ENCODE assay signal across 23 cellular contexts in the genomic region with DNA sequence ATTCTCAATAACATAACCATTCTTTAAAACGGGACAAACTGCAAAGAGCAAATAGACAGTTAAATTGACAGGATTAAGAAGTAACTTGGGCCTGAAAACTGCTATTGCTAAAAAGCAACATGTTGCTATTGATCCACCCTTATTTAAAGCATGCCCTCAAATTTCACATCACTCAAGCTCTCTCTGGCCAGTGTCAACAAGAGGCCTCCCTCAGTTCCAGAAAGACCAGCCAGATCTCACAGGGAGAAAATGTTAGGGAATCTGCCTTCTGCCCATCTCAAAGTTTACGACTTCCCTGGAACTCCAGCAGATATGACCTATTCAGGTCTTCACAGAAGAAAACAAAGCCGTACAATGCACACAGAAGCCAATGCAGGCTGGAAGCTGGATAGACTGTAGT. TPM values are rescaled to one million over a fixed set of nuclear protein-coding genes. Genes with fewer than 3 reads are reported as not detected.
A peak's percentile ranks its signal among the peaks of the same experiment; 100 is the strongest.
DNase-seq lines count a peak whose midpoint lies in the region; ATAC-seq and TF ChIP-seq lines count a peak whose summit lies in the region.
"Had no signal": no experiment of that assay in that cellular context is flagged by ENCODE, and none has a peak within 500 bp of the region (broad histone marks: within the 10 kb centered on the region; RNA-seq: fewer than 3 reads in every experiment).

No MANE protein-coding gene starts in this region.

- no peaks in the 10 kb centered on the region for H3K9me3 Mint-ChIP-seq in endothelial cell (ENCODE audit: unreplicated experiment)
- peaks cover 0 to 5% (median 0%) of the 10 kb centered on the region in 11 donors for H3K9me3 Mint-ChIP-seq in naive thymus-derived CD4-positive, alpha-beta T cell
- no peaks in the 10 kb centered on the region for H3K9me3 Mint-ChIP-seq in CD8-positive, alpha-beta memory T cell
- H3K9me3 Mint-ChIP-seq: activated CD4-positive, alpha-beta T cell treated with anti-CD3 and anti-CD28 coated beads, Interleukin-2, amount 10 ng/mL, durations not matched to agents 24 days and 14 days; CD4-positive, alpha-beta T cell had no signal

- TF ChIP-seq CTCF in heart left ventricle (IDR thresholded peaks at IDR 0.05) (no peak), endothelial cell (IDR thresholded peaks at IDR 0.05; ENCODE audit: unreplicated experiment) (no peak), transverse colon (IDR thresholded peaks at IDR 0.05) (no peak)

- H3K36me3 ChIP-seq in heart left ventricle = peaks cover 0 to 16% (median 13%) of the 10 kb centered on the region in 9 donors
- peaks cover 0 to 22% (median 16%) of the 10 kb centered on the region in 3 experiments for H3K36me3 ChIP-seq in naive thymus-derived CD4-positive, alpha-beta T cell (ENCODE audit: control insufficient read depth in 2 of 3, insufficient read depth in 3 of 3, low read length in 3 of 3)
- peaks cover 0 to 5% (median 0%) of the 10 kb centered on the region in 4 donors for H3K36me3 ChIP-seq in transverse colon
- H3K36me3 ChIP-seq in CD8-positive, alpha-beta memory T cell (ENCODE audit: insufficient read depth, low read length) = peaks cover 16% of the 10 kb centered on the region
- H3K36me3 ChIP-seq: colonic mucosa had no signal

- H3K27ac ChIP-seq in heart left ventricle (peak overlapping the region in 9 of 12 donors; percentile 17 to 74 (median 47)), transverse colon (peak overlapping the region; percentile 67 to 78 (median 72))
- H3K27ac ChIP-seq in naive thymus-derived CD4-positive, alpha-beta T cell (ENCODE audit: low read depth, low read length) = no peak overlapping the region
- no peak overlapping the region for H3K27ac ChIP-seq in CD8-positive, alpha-beta memory T cell (ENCODE audit: low read depth, low read length)
- H3K27ac ChIP-seq: ascending aorta, tibial artery had no signal

- DNase-seq in heart left ventricle = no peak
- no peak for DNase-seq in left ventricle myocardium superior
- DNase-seq in endothelial cell (ENCODE audit: low spot score) = no peak
- DNase-seq in naive thymus-derived CD4-positive, alpha-beta T cell = no peak
- DNase-seq in transverse colon = no peak
- DNase-seq in CD8-positive, alpha-beta memory T cell = no peak
- no peak for DNase-seq in H4 (ENCODE audit: low spot score)
- DNase-seq: ACHN; activated CD4-positive, alpha-beta T cell treated with anti-CD3 and anti-CD28 coated beads, Interleukin-2, amount 10 ng/mL, durations not matched to agents 24 days and 14 days; activated CD8-positive, alpha-beta memory T cell treated with anti-CD3 and anti-CD28 coated beads, Interleukin-2, amount 50 U/mL, for 48 hours; activated naive CD4-positive, alpha-beta T cell; CD4-positive, alpha-beta T cell; colonic mucosa; foreskin fibroblast; GM23248; left colon; NCI-H1436 treated with DMSO at 0.1 percent for 48 hours; NK-92 treated with Interleukin-12 subunit alpha and Interleukin-12 subunit beta, amount 100 ng/mL, for 24 hours; RPMI8226; SW 1271; tibial artery had no signal

- peaks cover 8% of the 10 kb centered on the region for H3K27me3 Mint-ChIP-seq in endothelial cell (ENCODE audit: unreplicated experiment)
- no peaks in the 10 kb centered on the region for H3K27me3 Mint-ChIP-seq in naive thymus-derived CD4-positive, alpha-beta T cell
- peaks cover 0 to 2% of the 10 kb centered on the region in 2 donors for H3K27me3 Mint-ChIP-seq in CD8-positive, alpha-beta memory T cell
- H3K27me3 Mint-ChIP-seq: activated CD4-positive, alpha-beta T cell treated with anti-CD3 and anti-CD28 coated beads, Interleukin-2, amount 10 ng/mL, durations not matched to agents 24 days and 14 days; CD4-positive, alpha-beta T cell had no signal

- ATAC-seq in heart left ventricle (no peak), left ventricle myocardium superior (no peak), HG03159 (IDR thresholded peaks at IDR 0.05; ENCODE audit: unreplicated experiment) (no peak)
- ATAC-seq in naive thymus-derived CD4-positive, alpha-beta T cell = no peak
- ATAC-seq: left colon had no signal

- H3K27ac Mint-ChIP-seq in endothelial cell (ENCODE audit: unreplicated experiment) = peak overlapping the region; percentile 44
- H3K27ac Mint-ChIP-seq in naive thymus-derived CD4-positive, alpha-beta T cell = peak overlapping the region in 6 of 9 donors; percentile 22 to 63 (median 40)
- peak overlapping the region in 2 of 8 donors; percentile 2 to 20 for H3K27ac Mint-ChIP-seq in CD8-positive, alpha-beta memory T cell
- H3K27ac Mint-ChIP-seq: activated CD4-positive, alpha-beta T cell treated with anti-CD3 and anti-CD28 coated beads, Interleukin-2, amount 10 ng/mL, durations not matched to agents 24 days and 14 days; CD4-positive, alpha-beta T cell had no signal

- in situ Hi-C loops in transverse colon (cut with MboI; ENCODE audit: low pct_ligation_motif_present in 1 of 4, low pct_unique_long_range_greater_than_20kb in 1 of 4, low sequenced_read_pairs in 3 of 4) = loop anchor here in 3 of 4 donors (10.0 to 25.0 kb wide), 3 partner anchors 95 to 208 kb away; partner anchors contain the start of gene MMP15 (in 1 of the 3)

- peaks cover 62% of the 10 kb centered on the region for H3K4me1 Mint-ChIP-seq in endothelial cell (ENCODE audit: unreplicated experiment)
- H3K4me1 Mint-ChIP-seq in naive thymus-derived CD4-positive, alpha-beta T cell = peaks cover 31 to 60% (median 51%) of the 10 kb centered on the region in 7 donors
- H3K4me1 Mint-ChIP-seq in CD8-positive, alpha-beta memory T cell = peaks cover 39 to 63% (median 43%) of the 10 kb centered on the region in 3 donors

- no peak for TF ChIP-seq EP300 in transverse colon (IDR thresholded peaks at IDR 0.05; ENCODE audit: low read depth)

- POLR2A ChIA-PET in naive thymus-derived CD4-positive, alpha-beta T cell (lab: Charles Lee) = interaction anchor here (1.6 kb wide), 1 partner anchor 10 kb away, joined by 8 read pairs; the partner anchor contains the start of gene CFAP20
- POLR2A ChIA-PET in CD8-positive, alpha-beta memory T cell (lab: Charles Lee) = no interaction called here

- intact Hi-C loops in heart left ventricle (cut with DNase I) = loop anchor here in 7 of 10 donors (2.0 to 10.0 kb wide), 6 partner anchors 91 to 365 kb away; no protein-coding TSS in a partner anchor
- intact Hi-C loops in left ventricle myocardium superior (cut with micrococcal nuclease) = loop anchor here (2.0 kb wide), 1 partner anchor 93 kb away; no protein-coding TSS in a partner anchor
- intact Hi-C loops in naive thymus-derived CD4-positive, alpha-beta T cell (cut with micrococcal nuclease) = loop anchor here in 1 of 2 donors (10.0 kb wide), 1 partner anchor 395 kb away; the partner anchor contains the start of gene SETD6
- intact Hi-C loops in transverse colon (cut with DNase I; ENCODE audit: low total_unique reads) = loop anchor here (5.0 kb wide), 1 partner anchor 98 kb away; no protein-coding TSS in a partner anchor

- H3K4me3 ChIP-seq in heart left ventricle (no peak overlapping the region), transverse colon (no peak overlapping the region)
- H3K4me3 ChIP-seq in naive thymus-derived CD4-positive, alpha-beta T cell (ENCODE audit: low read length) = no peak overlapping the region
- H3K4me3 ChIP-seq in CD8-positive, alpha-beta memory T cell (ENCODE audit: low read length) = no peak overlapping the region
- H3K4me3 ChIP-seq: ascending aorta, colonic mucosa, GM23248, tibial artery had no signal

- TF ChIP-seq POLR2A in heart left ventricle (IDR thresholded peaks at IDR 0.05) = no peak
- TF ChIP-seq POLR2A in transverse colon (IDR thresholded peaks at IDR 0.05) = no peak

- WGBS in heart left ventricle, 4 donors = 28 to 41% (median 33%) methylated on average over 3 of the region's 3 CpGs
- 26 to 35% methylated on average over 2 to 3 of the region's 3 CpGs for WGBS in transverse colon (ENCODE audit: low coverage in 1 of 2), 2 donors

- CTCF ChIA-PET in naive thymus-derived CD4-positive, alpha-beta T cell (lab: Charles Lee) = no interaction called here
- CTCF ChIA-PET in CD8-positive, alpha-beta memory T cell (lab: Charles Lee) = no interaction called here

- H3K9me3 ChIP-seq in heart left ventricle (no peaks in the 10 kb centered on the region), transverse colon (no peaks in the 10 kb centered on the region)
- no peaks in the 10 kb centered on the region for H3K9me3 ChIP-seq in naive thymus-derived CD4-positive, alpha-beta T cell (ENCODE audit: control insufficient read depth in 2 of 3, low read length in 3 of 3)
- H3K9me3 ChIP-seq in CD8-positive, alpha-beta memory T cell (ENCODE audit: low read length) = no peaks in the 10 kb centered on the region
- H3K9me3 ChIP-seq: ascending aorta, colonic mucosa, tibial artery had no signal

- H3K4me3 Mint-ChIP-seq in endothelial cell (ENCODE audit: unreplicated experiment) = no peak overlapping the region
- H3K4me3 Mint-ChIP-seq in naive thymus-derived CD4-positive, alpha-beta T cell = no peak overlapping the region
- H3K4me3 Mint-ChIP-seq in CD8-positive, alpha-beta memory T cell = no peak overlapping the region
- H3K4me3 Mint-ChIP-seq: activated CD4-positive, alpha-beta T cell treated with anti-CD3 and anti-CD28 coated beads, Interleukin-2, amount 10 ng/mL, durations not matched to agents 24 days and 14 days; CD4-positive, alpha-beta T cell had no signal

- peaks cover 14 to 97% (median 74%) of the 10 kb centered on the region in 12 donors for H3K4me1 ChIP-seq in heart left ventricle
- peaks cover 0 to 12% of the 10 kb centered on the region in 2 donors for H3K4me1 ChIP-seq in naive thymus-derived CD4-positive, alpha-beta T cell (ENCODE audit: control insufficient read depth in 2 of 2, insufficient read depth in 2 of 2, low read length in 2 of 2)
- peaks cover 45 to 65% (median 50%) of the 10 kb centered on the region in 4 donors for H3K4me1 ChIP-seq in transverse colon
- H3K4me1 ChIP-seq in CD8-positive, alpha-beta memory T cell (ENCODE audit: insufficient read depth, low read length) = peaks cover 24% of the 10 kb centered on the region

- H3K36me3 Mint-ChIP-seq in endothelial cell (ENCODE audit: low read depth, unreplicated experiment) = peaks cover 15% of the 10 kb centered on the region
- peaks cover 2 to 24% (median 10%) of the 10 kb centered on the region in 5 donors for H3K36me3 Mint-ChIP-seq in naive thymus-derived CD4-positive, alpha-beta T cell
- H3K36me3 Mint-ChIP-seq in CD8-positive, alpha-beta memory T cell = peaks cover 0 to 27% (median 1%) of the 10 kb centered on the region in 3 donors

- H3K27me3 ChIP-seq in heart left ventricle = no peaks in the 10 kb centered on the region
- no peaks in the 10 kb centered on the region for H3K27me3 ChIP-seq in naive thymus-derived CD4-positive, alpha-beta T cell (ENCODE audit: control insufficient read depth in 2 of 2, insufficient read depth in 2 of 2, low read length in 2 of 2)
- H3K27me3 ChIP-seq in transverse colon = no peaks in the 10 kb centered on the region
- no peaks in the 10 kb centered on the region for H3K27me3 ChIP-seq in CD8-positive, alpha-beta memory T cell (ENCODE audit: insufficient read depth, low read length, poor library complexity, severe bottlenecking)
- H3K27me3 ChIP-seq: ascending aorta, colonic mucosa, tibial artery had no signal

RNA-seq across cellular contexts. Expression of gene CFAP20, which starts 9.0 kb away (rescaled TPM):
- total RNA-seq in heart left ventricle (10 to 100 TPM; 30.7 to 57.5 (median 36.3) TPM), left ventricle myocardium superior (37.2 TPM), endothelial cell (ENCODE audit: unreplicated experiment) (89.7 TPM), transverse colon (10 to 100 TPM in 3 of 4 donors, 1 to 10 TPM in 1; 6.6 to 26.5 (median 21.4) TPM)
- polyA plus RNA-seq in heart left ventricle = 10 to 100 TPM; 22.7 to 60.4 TPM
- 100 to 1,000 TPM in 2 of 5 experiments, 10 to 100 TPM in 3; 28.2 to 165 (median 40.7) TPM for total RNA-seq in naive thymus-derived CD4-positive, alpha-beta T cell
- polyA plus RNA-seq in naive thymus-derived CD4-positive, alpha-beta T cell = 10 to 100 TPM; 30.3 to 39.1 TPM
- total RNA-seq in CD8-positive, alpha-beta memory T cell = 10 to 100 TPM; 56.7 to 57.2 TPM
- 36.5 TPM for polyA plus RNA-seq in CD8-positive, alpha-beta memory T cell
- 89.4 and 100 TPM in 2 replicates for total RNA-seq in H4 (2014; rRNA removed; shearing (Covaris generic))

Comparison
In these comparisons a context has a peak if more than half of its experiments do, and no peak if none do; other contexts are left out.
1. H3K27ac ChIP-seq: peak in heart left ventricle (9 of 12) and transverse colon (4 of 4); none in naive thymus-derived CD4-positive, alpha-beta T cell (single experiment) and CD8-positive, alpha-beta memory T cell (single experiment).